8 cellular contexts compared by ENCODE assay signal in the genomic region with DNA sequence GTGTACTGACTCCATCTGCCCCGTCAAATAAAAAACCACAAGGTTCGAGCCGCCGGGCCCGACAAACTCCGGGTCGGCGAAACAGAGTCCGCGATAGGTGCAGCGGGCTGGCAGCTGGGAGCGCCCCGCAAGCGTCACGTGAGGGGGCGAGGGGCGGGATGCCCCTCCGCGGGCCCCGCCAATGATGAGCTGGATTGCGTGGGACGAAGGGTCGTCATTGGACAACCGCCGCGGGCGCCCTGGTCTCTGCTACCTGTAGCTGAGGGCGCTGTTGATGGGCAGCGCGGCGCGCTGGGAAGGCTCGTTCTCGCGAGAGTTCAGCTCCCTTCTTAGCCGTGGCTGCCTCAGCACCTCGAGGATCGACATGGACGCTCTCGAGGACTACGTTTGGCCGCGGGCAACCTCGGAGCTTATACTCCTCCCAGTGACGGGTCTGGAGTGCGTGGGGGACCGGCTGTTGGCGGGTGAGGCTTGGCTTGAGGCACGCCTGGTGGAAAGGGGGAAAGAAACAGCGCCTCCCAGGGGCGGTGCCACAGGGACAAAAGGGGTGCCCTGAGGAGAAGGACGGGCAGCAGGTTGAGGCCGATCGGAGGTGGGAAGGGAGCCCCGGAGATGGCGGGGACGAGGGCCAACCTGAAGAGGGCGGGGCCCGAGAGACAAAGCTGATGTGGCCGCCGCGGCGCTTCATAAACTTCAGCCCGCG. TPM values are rescaled to one million over a fixed set of nuclear protein-coding genes. Genes with fewer than 3 reads are reported as not detected.
DNase-seq lines count a peak whose midpoint lies in the region; ATAC-seq and TF ChIP-seq lines count a peak whose summit lies in the region.

A gene with protein sequence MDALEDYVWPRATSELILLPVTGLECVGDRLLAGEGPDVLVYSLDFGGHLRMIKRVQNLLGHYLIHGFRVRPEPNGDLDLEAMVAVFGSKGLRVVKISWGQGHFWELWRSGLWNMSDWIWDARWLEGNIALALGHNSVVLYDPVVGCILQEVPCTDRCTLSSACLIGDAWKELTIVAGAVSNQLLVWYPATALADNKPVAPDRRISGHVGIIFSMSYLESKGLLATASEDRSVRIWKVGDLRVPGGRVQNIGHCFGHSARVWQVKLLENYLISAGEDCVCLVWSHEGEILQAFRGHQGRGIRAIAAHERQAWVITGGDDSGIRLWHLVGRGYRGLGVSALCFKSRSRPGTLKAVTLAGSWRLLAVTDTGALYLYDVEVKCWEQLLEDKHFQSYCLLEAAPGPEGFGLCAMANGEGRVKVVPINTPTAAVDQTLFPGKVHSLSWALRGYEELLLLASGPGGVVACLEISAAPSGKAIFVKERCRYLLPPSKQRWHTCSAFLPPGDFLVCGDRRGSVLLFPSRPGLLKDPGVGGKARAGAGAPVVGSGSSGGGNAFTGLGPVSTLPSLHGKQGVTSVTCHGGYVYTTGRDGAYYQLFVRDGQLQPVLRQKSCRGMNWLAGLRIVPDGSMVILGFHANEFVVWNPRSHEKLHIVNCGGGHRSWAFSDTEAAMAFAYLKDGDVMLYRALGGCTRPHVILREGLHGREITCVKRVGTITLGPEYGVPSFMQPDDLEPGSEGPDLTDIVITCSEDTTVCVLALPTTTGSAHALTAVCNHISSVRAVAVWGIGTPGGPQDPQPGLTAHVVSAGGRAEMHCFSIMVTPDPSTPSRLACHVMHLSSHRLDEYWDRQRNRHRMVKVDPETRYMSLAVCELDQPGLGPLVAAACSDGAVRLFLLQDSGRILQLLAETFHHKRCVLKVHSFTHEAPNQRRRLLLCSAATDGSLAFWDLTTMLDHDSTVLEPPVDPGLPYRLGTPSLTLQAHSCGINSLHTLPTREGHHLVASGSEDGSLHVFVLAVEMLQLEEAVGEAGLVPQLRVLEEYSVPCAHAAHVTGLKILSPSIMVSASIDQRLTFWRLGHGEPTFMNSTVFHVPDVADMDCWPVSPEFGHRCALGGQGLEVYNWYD (plus strand): TSS at position 324 of the 703 bp plus-strand sequence. CDS start 41 bp downstream, at position 365.

- peak within 1 kb of the TSS; percentile 84 for H2AFZ ChIP-seq in SK-N-SH (ENCODE audit: low read depth)

- H3K27me3 ChIP-seq in SK-N-SH (ENCODE audit: insufficient read depth) = no peaks in the 10 kb centered on the region

- TF ChIP-seq RAD21 in SK-N-SH (IDR thresholded peaks at IDR 0.05; ENCODE audit: low read length) = no peak

- H3K9me2 ChIP-seq in SK-N-SH = no peaks in the 10 kb centered on the region

- peaks cover 0 to 21% of the 10 kb centered on the region in 2 experiments; a peak in 2 of 4 replicates for H3K4me1 ChIP-seq in SK-N-SH (ENCODE audit: control insufficient read depth in 1 of 2, insufficient read depth in 2 of 2, low read depth in 1 of 2, low read length in 1 of 2)

- peaks cover 4 to 10% of the 10 kb centered on the region in 2 experiments for H3K36me3 ChIP-seq in SK-N-SH (replicated peaks in 1 of 2; ENCODE audit: control insufficient read depth in 1 of 2, insufficient read depth in 2 of 2, low read length in 1 of 2)

- peak; percentile 96 for DNase-seq in GM10266 (ENCODE audit: extremely low spot score)
- DNase-seq in NCI-H1048 (lab: John Stamatoyannopoulos, UW) = peak; percentile 95
- DNase-seq in SK-N-SH = peak; percentile 98
- peak; percentile 85 for DNase-seq in glomerular endothelial cell (ENCODE audit: extremely low read depth, low read depth, low spot score)
- peak; percentile 90 for DNase-seq in occipital lobe (lab: John Stamatoyannopoulos, UW)

- no peaks in the 10 kb centered on the region for H3K9me3 ChIP-seq in SK-N-SH

- peak within 1 kb of the TSS; percentile 100 for H3K9ac ChIP-seq in SK-N-SH

- peak within 1 kb of the TSS; percentile 78 to 97 for H3K4me3 ChIP-seq in SK-N-SH (ENCODE audit: low read depth in 2 of 2, low read length in 1 of 2)

- WGBS in SK-N-SH (ENCODE audit: low lambda C conversion rate) = under 1% methylated on average over 22 of the region's 65 CpGs

- peak within 1 kb of the TSS; percentile 99 for H3K27ac Mint-ChIP-seq in activated naive CD4-positive, alpha-beta T cell treated with anti-CD3 and anti-CD28 coated beads, Interleukin-2, amount 50 U/mL, for 24 hours

- peak within 1 kb of the TSS; percentile 100 for H3K4me2 ChIP-seq in SK-N-SH

- H4K20me1 ChIP-seq in SK-N-SH (ENCODE audit: insufficient read depth) = peaks cover 40% of the 10 kb centered on the region

- no peak for TF ChIP-seq EP300 in SK-N-SH (IDR thresholded peaks at IDR 0.05; ENCODE audit: borderline replicate concordance in 1 of 2, low read depth in 1 of 2, low read length in 1 of 2)

- peaks cover 24% of the 10 kb centered on the region for H3K4me1 Mint-ChIP-seq in activated naive CD4-positive, alpha-beta T cell treated with anti-CD3 and anti-CD28 coated beads, Interleukin-2, amount 50 U/mL, for 24 hours

- POLR2A ChIA-PET in SK-N-SH (lab: Yijun Ruan, JAX) = interaction anchor here (0.5 to 4.4 kb wide), 17 partner anchors 10 to 463 kb away, joined by 3 to 80 read pairs (median 4); a partner anchor contains a TSS

- peak; percentile 81 for ATAC-seq in HG02588 (IDR thresholded peaks at IDR 0.05; ENCODE audit: unreplicated experiment)

- CTCF ChIA-PET in SK-N-SH (lab: Yijun Ruan, JAX) = interaction anchor here (0.8 to 4.4 kb wide), 11 partner anchors 10 to 324 kb away, joined by 3 to 39 read pairs (median 9); a partner anchor contains a TSS

- H3K27ac ChIP-seq in SK-N-SH (ENCODE audit: low read depth in 2 of 2, low read length in 1 of 2) = peak within 1 kb of the TSS; percentile 96 to 98
- H3K27ac ChIP-seq in temporal lobe (ENCODE audit: low read depth, low read length) = peak within 1 kb of the TSS; percentile 93

- peak within 1 kb of the TSS; percentile 99 for H3K4me3 Mint-ChIP-seq in activated naive CD4-positive, alpha-beta T cell treated with anti-CD3 and anti-CD28 coated beads, Interleukin-2, amount 50 U/mL, for 24 hours

- H3K79me2 ChIP-seq in SK-N-SH (ENCODE audit: insufficient read depth) = peaks cover 58% of the 10 kb centered on the region

- TF ChIP-seq CTCF in GM10266 (IDR thresholded peaks at IDR 0.05; ENCODE audit: control insufficient read depth, insufficient read depth, low read depth, missing control alignments) (peak; percentile 44), SK-N-SH (IDR thresholded peaks at IDR 0.05) (peak; percentile 60)

- no peaks in the 10 kb centered on the region for H3K27me3 Mint-ChIP-seq in activated naive CD4-positive, alpha-beta T cell treated with anti-CD3 and anti-CD28 coated beads, Interleukin-2, amount 50 U/mL, for 24 hours

- H3K36me3 Mint-ChIP-seq in activated naive CD4-positive, alpha-beta T cell treated with anti-CD3 and anti-CD28 coated beads, Interleukin-2, amount 50 U/mL, for 24 hours = peaks cover 4% of the 10 kb centered on the region

- no peaks in the 10 kb centered on the region for H3K9me3 Mint-ChIP-seq in activated naive CD4-positive, alpha-beta T cell treated with anti-CD3 and anti-CD28 coated beads, Interleukin-2, amount 50 U/mL, for 24 hours

- H3F3A ChIP-seq in SK-N-SH (replicated peaks; ENCODE audit: insufficient read depth) = peaks cover 3% of the 10 kb centered on the region

TF ChIP-seq in SK-N-SH, 30 proteins besides CTCF, POLR2A, EP300 and RAD21 (continues in another document):
- TF ChIP-seq RXRA (IDR thresholded peaks at IDR 0.05; ENCODE audit: borderline replicate concordance, low read depth) (no peak), YY1 (IDR thresholded peaks at IDR 0.05; ENCODE audit: low read depth) (peak; percentile 82), TCF12 (IDR thresholded peaks at IDR 0.05) (no peak), FOSL2 (IDR thresholded peaks at IDR 0.05; ENCODE audit: borderline replicate concordance, low read depth) (no peak), TAF1 (IDR thresholded peaks at IDR 0.05; ENCODE audit: borderline replicate concordance, low read depth, low read length) (no peak; the same call in none of the 2 replicates), MEF2A (IDR thresholded peaks at IDR 0.05; ENCODE audit: borderline replicate concordance, low read depth) (no peak), RCOR1 (IDR thresholded peaks at IDR 0.05; ENCODE audit: low read length) (peak; percentile 29; the same call in 1 of the 2 replicates), FOXJ3 (CRISPR knock-in tag; IDR thresholded peaks at IDR 0.05) (0 out of 2 replicates have a peak, but pooled peaks have one; percentile 32), SIN3A (IDR thresholded peaks at IDR 0.05; ENCODE audit: borderline replicate concordance, low read depth, low read length) (peak; percentile 73; the same call in 1 of the 2 replicates)
- TF ChIP-seq, protein P1, sequence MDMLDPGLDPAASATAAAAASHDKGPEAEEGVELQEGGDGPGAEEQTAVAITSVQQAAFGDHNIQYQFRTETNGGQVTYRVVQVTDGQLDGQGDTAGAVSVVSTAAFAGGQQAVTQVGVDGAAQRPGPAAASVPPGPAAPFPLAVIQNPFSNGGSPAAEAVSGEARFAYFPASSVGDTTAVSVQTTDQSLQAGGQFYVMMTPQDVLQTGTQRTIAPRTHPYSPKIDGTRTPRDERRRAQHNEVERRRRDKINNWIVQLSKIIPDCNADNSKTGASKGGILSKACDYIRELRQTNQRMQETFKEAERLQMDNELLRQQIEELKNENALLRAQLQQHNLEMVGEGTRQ (IDR thresholded peaks at IDR 0.05; ENCODE audit: borderline replicate concordance, low read depth, low read length) = peak; percentile 90
- TF ChIP-seq, protein P2, sequence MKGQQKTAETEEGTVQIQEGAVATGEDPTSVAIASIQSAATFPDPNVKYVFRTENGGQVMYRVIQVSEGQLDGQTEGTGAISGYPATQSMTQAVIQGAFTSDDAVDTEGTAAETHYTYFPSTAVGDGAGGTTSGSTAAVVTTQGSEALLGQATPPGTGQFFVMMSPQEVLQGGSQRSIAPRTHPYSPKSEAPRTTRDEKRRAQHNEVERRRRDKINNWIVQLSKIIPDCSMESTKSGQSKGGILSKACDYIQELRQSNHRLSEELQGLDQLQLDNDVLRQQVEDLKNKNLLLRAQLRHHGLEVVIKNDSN (IDR thresholded peaks at IDR 0.05; ENCODE audit: borderline replicate concordance, low read depth) = peak; percentile 99
- TF ChIP-seq, protein P3, sequence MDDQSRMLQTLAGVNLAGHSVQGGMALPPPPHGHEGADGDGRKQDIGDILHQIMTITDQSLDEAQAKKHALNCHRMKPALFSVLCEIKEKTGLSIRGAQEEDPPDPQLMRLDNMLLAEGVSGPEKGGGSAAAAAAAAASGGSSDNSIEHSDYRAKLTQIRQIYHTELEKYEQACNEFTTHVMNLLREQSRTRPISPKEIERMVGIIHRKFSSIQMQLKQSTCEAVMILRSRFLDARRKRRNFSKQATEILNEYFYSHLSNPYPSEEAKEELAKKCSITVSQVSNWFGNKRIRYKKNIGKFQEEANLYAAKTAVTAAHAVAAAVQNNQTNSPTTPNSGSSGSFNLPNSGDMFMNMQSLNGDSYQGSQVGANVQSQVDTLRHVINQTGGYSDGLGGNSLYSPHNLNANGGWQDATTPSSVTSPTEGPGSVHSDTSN (IDR thresholded peaks at IDR 0.05) = peak; percentile 95

RNA-seq across cellular contexts. Expression of the gene that starts here (rescaled TPM):
- polyA plus RNA-seq in SK-N-SH (2012; rRNA removed) = 230 and 277 TPM in 2 replicates
- 65.3 and 95.1 TPM in 2 replicates for polyA plus RNA-seq in SK-N-SH (2012; cell fraction: cytosol; rRNA removed)
- polyA plus RNA-seq in SK-N-SH (2012; cell fraction: nucleus; rRNA removed) = 1,525 and 1,565 TPM in 2 replicates
- total RNA-seq in glomerular endothelial cell = 83.1 and 116 TPM in 2 replicates
- total RNA-seq in occipital lobe = 85.6 TPM
- total RNA-seq in temporal lobe = 87.8 TPM

Comparison
In these comparisons a context has a peak if more than half of its experiments do, and no peak if none do; other contexts are left out.
1. Peak in every context shown above with its lines: DNase-seq, ATAC-seq, H3K4me3 ChIP-seq and H3K27ac ChIP-seq.